1 cellular context compared by ENCODE assay signal in genomic region chrX:104914686-104915085, GRCh38.
TF ChIP-seq lines count a peak whose summit lies in the region.
"Not testable (repeated sequence)": the region's sequence is repeated elsewhere in the genome, so short reads cannot be mapped to it uniquely, and the experiment has no call there.

No MANE protein-coding gene starts in this region.

- not testable (repeated sequence) for H3K9me3 ChIP-seq in HEK293 (ENCODE audit: control insufficient read depth, insufficient read depth, low read depth, low read length)

- not testable (repeated sequence) for H3K36me3 ChIP-seq in HEK293 (ENCODE audit: control insufficient read depth in 2 of 2, insufficient read depth in 1 of 2, low read length in 2 of 2)

- not testable (repeated sequence) for H3K4me1 ChIP-seq in HEK293 (ENCODE audit: control insufficient read depth, insufficient read depth, low read length)

- not testable (repeated sequence) for H3K27ac ChIP-seq in HEK293 (ENCODE audit: extremely low read depth, low read depth, low read length)

- POLR2A ChIA-PET in HEK293 (lab: Yijun Ruan, JAX), result not testable (repeated sequence)

- TF ChIP-seq CTCF in HEK293 (tag by site-specific recombination; IDR thresholded peaks at IDR 0.05), result not testable (repeated sequence)

- CTCF ChIA-PET in HEK293 (lab: Yijun Ruan, JAX), result not testable (repeated sequence)

- H3K4me3 ChIP-seq in HEK293 (ENCODE audit: low read depth, low read length), result not testable (repeated sequence)

TF ChIP-seq in HEK293, 187 proteins besides CTCF, POLR2A, EP300 and RAD21:
- TF ChIP-seq ZNF146 (tag by site-specific recombination; IDR thresholded peaks at IDR 0.05), result peak; percentile 86
- TF ChIP-seq ZNF280D (tag by site-specific recombination; IDR thresholded peaks at IDR 0.05), result peak; percentile 67; the same call in 1 of the 2 replicates
